In the genomic region with DNA sequence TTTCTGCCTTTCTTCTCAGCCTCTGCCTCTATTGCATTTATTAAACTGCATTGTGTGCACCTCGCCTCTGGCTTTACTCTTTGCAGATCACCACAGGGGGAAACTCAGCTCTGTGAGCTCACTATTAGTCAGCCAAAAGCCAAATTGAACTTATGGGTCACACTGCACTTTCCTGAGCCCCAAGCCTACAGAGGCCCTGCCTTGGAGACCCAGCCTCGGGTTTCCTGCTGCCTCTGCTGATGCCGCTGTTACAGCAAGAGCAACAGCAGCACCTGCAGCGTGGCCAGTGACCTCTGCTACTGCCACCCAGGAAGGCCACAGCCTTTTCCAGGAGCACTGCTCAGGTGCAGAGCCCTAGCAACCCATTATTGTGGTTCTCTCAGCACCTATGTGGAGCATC, we compare ENCODE assay signal across 13 cellular contexts.
DNase-seq lines count a peak whose midpoint lies in the region; ATAC-seq, FAIRE-seq and TF ChIP-seq lines count a peak whose summit lies in the region.
"Had no signal": no experiment of that assay in that cellular context is flagged by ENCODE, and none has a peak within 500 bp of the region (broad histone marks: within the 10 kb centered on the region; RNA-seq: fewer than 3 reads in every experiment).

No MANE protein-coding gene starts in this region.

- no peak overlapping the region for H3K4me3 ChIP-seq in bronchial epithelial cell (ENCODE audit: low read depth, low read length)

- ATAC-seq in GM19035 (IDR thresholded peaks at IDR 0.05; ENCODE audit: unreplicated experiment), result peak; percentile 37
- ATAC-seq in HG03439 (IDR thresholded peaks at IDR 0.05; ENCODE audit: unreplicated experiment), result peak; percentile 35

- H3K36me3 ChIP-seq in bronchial epithelial cell (ENCODE audit: control insufficient read depth, insufficient read depth, low read length), result no peaks in the 10 kb centered on the region

- DNase-seq in Daoy (ENCODE audit: low read depth) (peak; percentile 67), bronchial epithelial cell (ENCODE audit: low read depth) (peak; percentile 69), Ammon's horn (ENCODE audit: low spot score) (no peak), NCI-H2171 (lab: John Stamatoyannopoulos, UW) (no peak), HuH-7 (ENCODE audit: low spot score) (no peak), NCI-H345 (lab: John Stamatoyannopoulos, UW) (no peak)
- DNase-seq: AML-193; central memory CD4-positive, alpha-beta T cell; H7; mesendoderm; NCI-H82 had no signal

- FAIRE-seq in bronchial epithelial cell (lab: Jason Lieb, UNC), result no peak

- no peaks in the 10 kb centered on the region for H3K27me3 ChIP-seq in bronchial epithelial cell (ENCODE audit: control insufficient read depth, insufficient read depth, low read length)

- TF ChIP-seq CTCF in bronchial epithelial cell (IDR thresholded peaks at IDR 0.05; ENCODE audit: insufficient read depth, low read length, severe bottlenecking), result no peak

Comparison
In these comparisons a context has a peak if more than half of its experiments do, and no peak if none do; other contexts are left out.
1. DNase-seq: peak in Daoy (single experiment) and bronchial epithelial cell (single experiment); none in Ammon's horn (single experiment), NCI-H2171 (single experiment), HuH-7 (single experiment) and NCI-H345 (single experiment).